ENCODE assay signal across 9 cellular contexts in genomic region chr16:59558679-59559078, GRCh38.
"Had no signal": no experiment of that assay in that cellular context is flagged by ENCODE, and none has a peak within 500 bp of the region (broad histone marks: within the 10 kb centered on the region; RNA-seq: fewer than 3 reads in every experiment).

No MANE protein-coding gene starts in this region.

- H3K27ac Mint-ChIP-seq: HFFc6, IgD-negative memory B cell had no signal

- H3K4me3 ChIP-seq: GM23248, HAP-1 had no signal

- H2AFZ ChIP-seq: GM23248 had no signal

- ATAC-seq: HCT116 had no signal

- H3K4me3 Mint-ChIP-seq: HFFc6, IgD-negative memory B cell had no signal

- H3K9me3 Mint-ChIP-seq: HFFc6 had no signal

- H3K36me3 ChIP-seq: HAP-1 had no signal

- H3K36me3 Mint-ChIP-seq: IgD-negative memory B cell had no signal

- H3K9me3 ChIP-seq: HAP-1 had no signal

- H3K27ac ChIP-seq: GM23248, HL-60 had no signal

- H3K9ac ChIP-seq: GM23248 had no signal

- H3K4me1 ChIP-seq: HAP-1 had no signal

- H3K4me1 Mint-ChIP-seq: IgD-negative memory B cell had no signal

- DNase-seq: GM23248, H7, HFFc6, Kasumi-1, KG1 had no signal

- H3K27me3 Mint-ChIP-seq: IgD-negative memory B cell had no signal
